10 cellular contexts compared by ENCODE assay signal in genomic region chr5:62979472-62979871, GRCh38.
"Had no signal": no experiment of that assay in that cellular context is flagged by ENCODE, and none has a peak within 500 bp of the region (broad histone marks: within the 10 kb centered on the region; RNA-seq: fewer than 3 reads in every experiment).

No MANE protein-coding gene starts in this region.

- ATAC-seq: HCT116 had no signal

- H3K4me3 ChIP-seq: GM23248, HAP-1 had no signal

- H3K9ac ChIP-seq: GM23248, KMS-11 had no signal

- H3K36me3 ChIP-seq: HAP-1 had no signal

- H3K27ac Mint-ChIP-seq: HFFc6 had no signal

- H2AFZ ChIP-seq: GM23248 had no signal

- H3K4me1 ChIP-seq: HAP-1 had no signal

- H3K9me3 ChIP-seq: HAP-1 had no signal

- DNase-seq: GM23248, H7, HFFc6, IMR-90, Karpas-422, KBM-7 had no signal

- H3K27ac ChIP-seq: GM23248, HL-60, KMS-11 had no signal

- H3K4me3 Mint-ChIP-seq: HFFc6 had no signal

- H3K4me2 ChIP-seq: KMS-11 had no signal
